Comparison of ENCODE assay signal across 8 cellular contexts in genomic region chr21:36104306-36105300, GRCh38. TPM values are rescaled to one million over a fixed set of nuclear protein-coding genes. Genes with fewer than 3 reads are reported as not detected.
DNase-seq lines count a peak whose midpoint lies in the region; ATAC-seq, FAIRE-seq and TF ChIP-seq lines count a peak whose summit lies in the region.

No MANE protein-coding gene starts in this region.

- intact Hi-C loops in naive thymus-derived CD4-positive, alpha-beta T cell (cut with micrococcal nuclease) = loop anchor here (1.0 kb wide), 1 partner anchor 44 kb away; the partner anchor contains the start of gene SETD4 (in 2 of the 2)

- WGBS in SK-N-SH (ENCODE audit: low lambda C conversion rate) = 75% methylated on average over 29 of the region's 29 CpGs

- H3K36me3 ChIP-seq in SK-N-SH (replicated peaks in 1 of 2; ENCODE audit: control insufficient read depth in 1 of 2, insufficient read depth in 2 of 2, low read length in 1 of 2) = no peaks in the 10 kb centered on the region
- H3K36me3 ChIP-seq in naive thymus-derived CD4-positive, alpha-beta T cell (ENCODE audit: control insufficient read depth in 2 of 3, insufficient read depth in 3 of 3, low read length in 3 of 3) = no peaks in the 10 kb centered on the region

- peaks cover 0 to 2% (median 0%) of the 10 kb centered on the region in 11 donors for H3K9me3 Mint-ChIP-seq in naive thymus-derived CD4-positive, alpha-beta T cell

- no peak overlapping the region for H3K4me2 ChIP-seq in SK-N-SH

- TF ChIP-seq RAD21 in SK-N-SH (IDR thresholded peaks at IDR 0.05; ENCODE audit: low read length) = peak; percentile 5; the same call in 1 of the 2 replicates

- H3K4me3 ChIP-seq in SK-N-SH (ENCODE audit: low read depth in 2 of 2, low read length in 1 of 2) = no peak overlapping the region
- no peak overlapping the region for H3K4me3 ChIP-seq in naive thymus-derived CD4-positive, alpha-beta T cell (ENCODE audit: low read length)

- ATAC-seq in SK-N-SH treated with all-trans-retinoic acid at 6 μM for 48 hours (no peak), esophagus mucosa (peak; percentile 65)
- peak; percentile 73 for ATAC-seq in naive thymus-derived CD4-positive, alpha-beta T cell
- ATAC-seq in stimulated activated naive CD8-positive, alpha-beta T cell treated with anti-CD3 and anti-CD28 coated beads, Interleukin-15, Interleukin-2, amounts not matched to agents 100 U/mL and 50 U/mL, for 24 hours = peak; percentile 63

- no peaks in the 10 kb centered on the region for H3K79me2 ChIP-seq in SK-N-SH (ENCODE audit: insufficient read depth)

- DNase-seq in SK-N-SH (peak; percentile 33), NCI-H1694 treated with DMSO at 0.1 percent for 48 hours (lab: John Stamatoyannopoulos, UW) (no peak), GM19239 (ENCODE audit: insufficient read length, low spot score) (no peak)
- peak; percentile 83 for DNase-seq in activated CD8-positive, alpha-beta memory T cell treated with anti-CD3 and anti-CD28 coated beads, Interleukin-2, amount 50 U/mL, for 48 hours
- peak; percentile 31 to 64 (median 44) for DNase-seq in naive thymus-derived CD4-positive, alpha-beta T cell
- peak; percentile 77 for DNase-seq in stimulated activated naive CD8-positive, alpha-beta T cell treated with anti-CD3 and anti-CD28 coated beads, Interleukin-15, Interleukin-2, amounts not matched to agents 100 U/mL and 50 U/mL, for 24 hours

- no peak for TF ChIP-seq EP300 in SK-N-SH (IDR thresholded peaks at IDR 0.05; ENCODE audit: borderline replicate concordance in 1 of 2, low read depth in 1 of 2, low read length in 1 of 2)

- no peak for FAIRE-seq in GM19239 (lab: Jason Lieb, UNC)

- H3K27me3 ChIP-seq in SK-N-SH (ENCODE audit: insufficient read depth) = no peaks in the 10 kb centered on the region; the same call in 1 of the 2 replicates
- H3K27me3 ChIP-seq in naive thymus-derived CD4-positive, alpha-beta T cell (ENCODE audit: control insufficient read depth in 2 of 2, insufficient read depth in 2 of 2, low read length in 2 of 2) = peaks cover 0 to 3% of the 10 kb centered on the region in 2 donors

- H3F3A ChIP-seq in SK-N-SH (replicated peaks; ENCODE audit: insufficient read depth) = no peaks in the 10 kb centered on the region

- no peak overlapping the region for H2AFZ ChIP-seq in SK-N-SH (ENCODE audit: low read depth)

- peak overlapping the region in 9 of 10 donors; percentile 0 to 72 (median 45) for H3K4me3 Mint-ChIP-seq in naive thymus-derived CD4-positive, alpha-beta T cell

- H3K36me3 Mint-ChIP-seq in naive thymus-derived CD4-positive, alpha-beta T cell = peaks cover 0 to 4% (median 0%) of the 10 kb centered on the region in 5 donors

- POLR2A ChIA-PET in SK-N-SH (lab: Yijun Ruan, JAX) = no interaction called here
- POLR2A ChIA-PET in naive thymus-derived CD4-positive, alpha-beta T cell (lab: Charles Lee) = no interaction called here

- peak; percentile 39 for TF ChIP-seq CTCF in SK-N-SH (IDR thresholded peaks at IDR 0.05)

- H3K9me3 ChIP-seq in SK-N-SH = no peaks in the 10 kb centered on the region
- H3K9me3 ChIP-seq in naive thymus-derived CD4-positive, alpha-beta T cell (ENCODE audit: control insufficient read depth in 2 of 3, low read length in 3 of 3) = no peaks in the 10 kb centered on the region

- H3K27me3 Mint-ChIP-seq in naive thymus-derived CD4-positive, alpha-beta T cell = peaks cover 28 to 58% (median 33%) of the 10 kb centered on the region in 5 donors

- no peaks in the 10 kb centered on the region for H4K20me1 ChIP-seq in SK-N-SH (ENCODE audit: insufficient read depth)

- CTCF ChIA-PET in SK-N-SH (lab: Yijun Ruan, JAX) = interaction anchor here (0.7 to 3.0 kb wide), 10 partner anchors 8 to 76 kb away, joined by 3 to 11 read pairs (median 3); no protein-coding TSS in a partner anchor
- CTCF ChIA-PET in naive thymus-derived CD4-positive, alpha-beta T cell (lab: Charles Lee) = interaction anchor here (0.7 to 1.0 kb wide), 3 partner anchors 9 to 54 kb away, joined by 3 to 4 read pairs (median 3); partner anchors contain the start of gene SETD4

- H3K27ac ChIP-seq in SK-N-SH (ENCODE audit: low read depth in 2 of 2, low read length in 1 of 2) = no peak overlapping the region
- H3K27ac ChIP-seq in naive thymus-derived CD4-positive, alpha-beta T cell (ENCODE audit: low read depth, low read length) = no peak overlapping the region

- H3K4me1 Mint-ChIP-seq in naive thymus-derived CD4-positive, alpha-beta T cell = peaks cover 3 to 12% (median 9%) of the 10 kb centered on the region in 7 donors

- no peaks in the 10 kb centered on the region for H3K4me1 ChIP-seq in SK-N-SH (ENCODE audit: control insufficient read depth in 1 of 2, insufficient read depth in 2 of 2, low read depth in 1 of 2, low read length in 1 of 2)
- no peaks in the 10 kb centered on the region for H3K4me1 ChIP-seq in naive thymus-derived CD4-positive, alpha-beta T cell (ENCODE audit: control insufficient read depth in 2 of 2, insufficient read depth in 2 of 2, low read length in 2 of 2)

- H3K9me2 ChIP-seq in SK-N-SH = no peaks in the 10 kb centered on the region

- H3K27ac Mint-ChIP-seq in naive thymus-derived CD4-positive, alpha-beta T cell = peak overlapping the region in 3 of 9 donors; percentile 21 to 38 (median 36)

- H3K9ac ChIP-seq in SK-N-SH = no peak overlapping the region

TF ChIP-seq in SK-N-SH, 30 proteins besides CTCF, POLR2A, EP300 and RAD21 (continues in another document):
- TF ChIP-seq IRF3 (IDR thresholded peaks at IDR 0.05; ENCODE audit: low read depth, low read length) (no peak), TCF12 (IDR thresholded peaks at IDR 0.05) (no peak), USF2 (IDR thresholded peaks at IDR 0.05; ENCODE audit: borderline replicate concordance, low read depth, low read length) (no peak)

TF ChIP-seq in SK-N-SH treated with all-trans-retinoic acid at 6 μM for 48 hours, 23 proteins besides CTCF, POLR2A, EP300 and RAD21:
- TF ChIP-seq GLIS3 (CRISPR knock-in tag; IDR thresholded peaks at IDR 0.05) (no peak), BACH2 (CRISPR knock-in tag; IDR thresholded peaks at IDR 0.05; ENCODE audit: borderline replicate concordance) (no peak), PATZ1 (CRISPR knock-in tag; IDR thresholded peaks at IDR 0.05; ENCODE audit: borderline replicate concordance) (no peak), ZFP30 (CRISPR knock-in tag; IDR thresholded peaks at IDR 0.05) (no peak), ESRRG (CRISPR knock-in tag; IDR thresholded peaks at IDR 0.05) (no peak)

RNA-seq across cellular contexts. Expression of gene CBR3, which starts 30.3 kb away (rescaled TPM):
- polyA plus RNA-seq in SK-N-SH (2012; rRNA removed) = 5.7 and 6.7 TPM in 2 replicates
- 7.7 and 8.4 TPM in 2 replicates for polyA plus RNA-seq in SK-N-SH (2012; cell fraction: cytosol; rRNA removed)
- polyA plus RNA-seq in SK-N-SH (2012; cell fraction: nucleus; rRNA removed) = 3.3 and 4.7 TPM in 2 replicates
- 33.7 TPM for total RNA-seq in esophagus mucosa
- 10 to 100 TPM in 1 of 5 experiments, 1 to 10 TPM in 4; 1.3 to 22.5 (median 5.8) TPM for total RNA-seq in naive thymus-derived CD4-positive, alpha-beta T cell
- polyA plus RNA-seq in naive thymus-derived CD4-positive, alpha-beta T cell = 1 to 10 TPM; 5.0 to 5.6 TPM

RNA-seq across cellular contexts. Expression of gene CBR1, which starts 34.8 kb away (rescaled TPM):
- polyA plus RNA-seq in SK-N-SH (2012; rRNA removed) = 125 and 136 TPM in 2 replicates
- 104 and 133 TPM in 2 replicates for polyA plus RNA-seq in SK-N-SH (2012; cell fraction: cytosol; rRNA removed)
- polyA plus RNA-seq in SK-N-SH (2012; cell fraction: nucleus; rRNA removed) = 89.5 and 186 TPM in 2 replicates
- total RNA-seq in esophagus mucosa = 131 TPM
- total RNA-seq in naive thymus-derived CD4-positive, alpha-beta T cell = 10 to 100 TPM in 3 of 5 experiments, 1 to 10 TPM in 2; 6.0 to 51.1 (median 22.1) TPM
- polyA plus RNA-seq in naive thymus-derived CD4-positive, alpha-beta T cell = 10 to 100 TPM; 54.9 to 59.7 TPM

RNA-seq across cellular contexts. Expression of gene SETD4, which starts 44.3 kb away (rescaled TPM):
- 15.9 and 20.7 TPM in 2 replicates for polyA plus RNA-seq in SK-N-SH (2012; rRNA removed)
- 14.4 and 15.0 TPM in 2 replicates for polyA plus RNA-seq in SK-N-SH (2012; cell fraction: cytosol; rRNA removed)
- 45.7 and 58.8 TPM in 2 replicates for polyA plus RNA-seq in SK-N-SH (2012; cell fraction: nucleus; rRNA removed)
- total RNA-seq in esophagus mucosa = 13.9 TPM
- 10 to 100 TPM; 17.1 to 31.5 (median 20.9) TPM for total RNA-seq in naive thymus-derived CD4-positive, alpha-beta T cell
- polyA plus RNA-seq in naive thymus-derived CD4-positive, alpha-beta T cell = 10 to 100 TPM in 1 of 2 donors, 1 to 10 TPM in 1; 6.7 to 14.0 TPM

RNA-seq across cellular contexts. Expression of gene DOP1B, which starts 52.0 kb away (rescaled TPM):
- 4.3 and 4.9 TPM in 2 replicates for polyA plus RNA-seq in SK-N-SH (2012; rRNA removed)
- polyA plus RNA-seq in SK-N-SH (2012; cell fraction: cytosol; rRNA removed) = 3.7 and 4.8 TPM in 2 replicates
- 7.5 and 8.2 TPM in 2 replicates for polyA plus RNA-seq in SK-N-SH (2012; cell fraction: nucleus; rRNA removed)
- 23.8 TPM for total RNA-seq in esophagus mucosa
- total RNA-seq in naive thymus-derived CD4-positive, alpha-beta T cell = 10 to 100 TPM; 12.3 to 34.0 (median 15.1) TPM
- 1 to 10 TPM; 3.8 to 6.8 TPM for polyA plus RNA-seq in naive thymus-derived CD4-positive, alpha-beta T cell

Comparison
In these comparisons a context has a peak if more than half of its experiments do, and no peak if none do; other contexts are left out.
1. DNase-seq: peak in SK-N-SH (single experiment), activated CD8-positive, alpha-beta memory T cell treated with anti-CD3 and anti-CD28 coated beads, Interleukin-2, amount 50 U/mL, for 48 hours (single experiment), naive thymus-derived CD4-positive, alpha-beta T cell (9 of 9) and stimulated activated naive CD8-positive, alpha-beta T cell treated with anti-CD3 and anti-CD28 coated beads, Interleukin-15, Interleukin-2, amounts not matched to agents 100 U/mL and 50 U/mL, for 24 hours (single experiment); none in NCI-H1694 treated with DMSO at 0.1 percent for 48 hours (single experiment) and GM19239 (single experiment).